ENCODE assay signal across 1 cellular context in the genomic region with DNA sequence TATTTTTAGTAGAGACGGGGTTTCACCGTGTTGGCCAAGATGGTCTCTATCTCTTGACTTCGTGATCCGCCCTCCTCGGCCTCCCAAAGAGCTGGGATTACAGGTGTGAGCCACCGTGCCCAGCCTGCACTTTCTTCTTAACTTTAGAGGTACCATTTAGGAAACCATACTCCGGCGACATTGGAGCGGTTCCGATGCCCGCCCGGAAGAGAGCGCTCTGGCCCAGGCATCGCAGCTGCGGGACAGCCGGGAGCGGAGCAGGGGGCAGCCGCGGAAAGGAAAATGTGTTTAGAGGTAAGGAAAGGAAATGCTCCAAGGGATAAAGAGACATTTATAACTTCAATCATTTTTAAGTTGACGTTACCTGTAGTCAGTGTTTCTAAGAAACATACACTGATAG.
TF ChIP-seq lines count a peak whose summit lies in the region.

No MANE protein-coding gene starts in this region.

TF ChIP-seq in K562, 482 proteins besides CTCF, POLR2A, EP300 and RAD21 (continued from another document):
- TF ChIP-seq, protein P1, sequence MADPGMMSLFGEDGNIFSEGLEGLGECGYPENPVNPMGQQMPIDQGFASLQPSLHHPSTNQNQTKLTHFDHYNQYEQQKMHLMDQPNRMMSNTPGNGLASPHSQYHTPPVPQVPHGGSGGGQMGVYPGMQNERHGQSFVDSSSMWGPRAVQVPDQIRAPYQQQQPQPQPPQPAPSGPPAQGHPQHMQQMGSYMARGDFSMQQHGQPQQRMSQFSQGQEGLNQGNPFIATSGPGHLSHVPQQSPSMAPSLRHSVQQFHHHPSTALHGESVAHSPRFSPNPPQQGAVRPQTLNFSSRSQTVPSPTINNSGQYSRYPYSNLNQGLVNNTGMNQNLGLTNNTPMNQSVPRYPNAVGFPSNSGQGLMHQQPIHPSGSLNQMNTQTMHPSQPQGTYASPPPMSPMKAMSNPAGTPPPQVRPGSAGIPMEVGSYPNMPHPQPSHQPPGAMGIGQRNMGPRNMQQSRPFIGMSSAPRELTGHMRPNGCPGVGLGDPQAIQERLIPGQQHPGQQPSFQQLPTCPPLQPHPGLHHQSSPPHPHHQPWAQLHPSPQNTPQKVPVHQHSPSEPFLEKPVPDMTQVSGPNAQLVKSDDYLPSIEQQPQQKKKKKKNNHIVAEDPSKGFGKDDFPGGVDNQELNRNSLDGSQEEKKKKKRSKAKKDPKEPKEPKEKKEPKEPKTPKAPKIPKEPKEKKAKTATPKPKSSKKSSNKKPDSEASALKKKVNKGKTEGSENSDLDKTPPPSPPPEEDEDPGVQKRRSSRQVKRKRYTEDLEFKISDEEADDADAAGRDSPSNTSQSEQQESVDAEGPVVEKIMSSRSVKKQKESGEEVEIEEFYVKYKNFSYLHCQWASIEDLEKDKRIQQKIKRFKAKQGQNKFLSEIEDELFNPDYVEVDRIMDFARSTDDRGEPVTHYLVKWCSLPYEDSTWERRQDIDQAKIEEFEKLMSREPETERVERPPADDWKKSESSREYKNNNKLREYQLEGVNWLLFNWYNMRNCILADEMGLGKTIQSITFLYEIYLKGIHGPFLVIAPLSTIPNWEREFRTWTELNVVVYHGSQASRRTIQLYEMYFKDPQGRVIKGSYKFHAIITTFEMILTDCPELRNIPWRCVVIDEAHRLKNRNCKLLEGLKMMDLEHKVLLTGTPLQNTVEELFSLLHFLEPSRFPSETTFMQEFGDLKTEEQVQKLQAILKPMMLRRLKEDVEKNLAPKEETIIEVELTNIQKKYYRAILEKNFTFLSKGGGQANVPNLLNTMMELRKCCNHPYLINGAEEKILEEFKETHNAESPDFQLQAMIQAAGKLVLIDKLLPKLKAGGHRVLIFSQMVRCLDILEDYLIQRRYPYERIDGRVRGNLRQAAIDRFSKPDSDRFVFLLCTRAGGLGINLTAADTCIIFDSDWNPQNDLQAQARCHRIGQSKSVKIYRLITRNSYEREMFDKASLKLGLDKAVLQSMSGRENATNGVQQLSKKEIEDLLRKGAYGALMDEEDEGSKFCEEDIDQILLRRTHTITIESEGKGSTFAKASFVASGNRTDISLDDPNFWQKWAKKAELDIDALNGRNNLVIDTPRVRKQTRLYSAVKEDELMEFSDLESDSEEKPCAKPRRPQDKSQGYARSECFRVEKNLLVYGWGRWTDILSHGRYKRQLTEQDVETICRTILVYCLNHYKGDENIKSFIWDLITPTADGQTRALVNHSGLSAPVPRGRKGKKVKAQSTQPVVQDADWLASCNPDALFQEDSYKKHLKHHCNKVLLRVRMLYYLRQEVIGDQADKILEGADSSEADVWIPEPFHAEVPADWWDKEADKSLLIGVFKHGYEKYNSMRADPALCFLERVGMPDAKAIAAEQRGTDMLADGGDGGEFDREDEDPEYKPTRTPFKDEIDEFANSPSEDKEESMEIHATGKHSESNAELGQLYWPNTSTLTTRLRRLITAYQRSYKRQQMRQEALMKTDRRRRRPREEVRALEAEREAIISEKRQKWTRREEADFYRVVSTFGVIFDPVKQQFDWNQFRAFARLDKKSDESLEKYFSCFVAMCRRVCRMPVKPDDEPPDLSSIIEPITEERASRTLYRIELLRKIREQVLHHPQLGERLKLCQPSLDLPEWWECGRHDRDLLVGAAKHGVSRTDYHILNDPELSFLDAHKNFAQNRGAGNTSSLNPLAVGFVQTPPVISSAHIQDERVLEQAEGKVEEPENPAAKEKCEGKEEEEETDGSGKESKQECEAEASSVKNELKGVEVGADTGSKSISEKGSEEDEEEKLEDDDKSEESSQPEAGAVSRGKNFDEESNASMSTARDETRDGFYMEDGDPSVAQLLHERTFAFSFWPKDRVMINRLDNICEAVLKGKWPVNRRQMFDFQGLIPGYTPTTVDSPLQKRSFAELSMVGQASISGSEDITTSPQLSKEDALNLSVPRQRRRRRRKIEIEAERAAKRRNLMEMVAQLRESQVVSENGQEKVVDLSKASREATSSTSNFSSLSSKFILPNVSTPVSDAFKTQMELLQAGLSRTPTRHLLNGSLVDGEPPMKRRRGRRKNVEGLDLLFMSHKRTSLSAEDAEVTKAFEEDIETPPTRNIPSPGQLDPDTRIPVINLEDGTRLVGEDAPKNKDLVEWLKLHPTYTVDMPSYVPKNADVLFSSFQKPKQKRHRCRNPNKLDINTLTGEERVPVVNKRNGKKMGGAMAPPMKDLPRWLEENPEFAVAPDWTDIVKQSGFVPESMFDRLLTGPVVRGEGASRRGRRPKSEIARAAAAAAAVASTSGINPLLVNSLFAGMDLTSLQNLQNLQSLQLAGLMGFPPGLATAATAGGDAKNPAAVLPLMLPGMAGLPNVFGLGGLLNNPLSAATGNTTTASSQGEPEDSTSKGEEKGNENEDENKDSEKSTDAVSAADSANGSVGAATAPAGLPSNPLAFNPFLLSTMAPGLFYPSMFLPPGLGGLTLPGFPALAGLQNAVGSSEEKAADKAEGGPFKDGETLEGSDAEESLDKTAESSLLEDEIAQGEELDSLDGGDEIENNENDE (IDR thresholded peaks at IDR 0.05; ENCODE audit: low read depth, low read length): no peak
- TF ChIP-seq ZNF696 (CRISPR knock-in tag; conservative IDR thresholded peaks at IDR 0.05) (no peak), ILF3 (IDR thresholded peaks at IDR 0.05; ENCODE audit: borderline replicate concordance) (no peak), CBX1 (IDR thresholded peaks at IDR 0.05; ENCODE audit: low read depth) (no peak), ZNF316 (IDR thresholded peaks at IDR 0.05) (no peak)
